ENCODE assay signal across 19 cellular contexts in genomic region chr21:19321688-19322087, GRCh38.
A peak's percentile ranks its signal among the peaks of the same experiment; 100 is the strongest.
DNase-seq lines count a peak whose midpoint lies in the region; ATAC-seq and TF ChIP-seq lines count a peak whose summit lies in the region.
"Had no signal": no experiment of that assay in that cellular context is flagged by ENCODE, and none has a peak within 500 bp of the region (broad histone marks: within the 10 kb centered on the region; RNA-seq: fewer than 3 reads in every experiment).

No MANE protein-coding gene starts in this region.

- no peaks in the 10 kb centered on the region for H3K36me3 ChIP-seq in SK-N-MC (ENCODE audit: insufficient read depth, low read length)
- H3K36me3 ChIP-seq: BLaER1, MG63, SJSA1 had no signal

- H3K4me3 ChIP-seq in SK-N-MC = peak overlapping the region; percentile 13; the same call in 1 of the 2 replicates
- H3K4me3 ChIP-seq in choroid plexus epithelial cell (ENCODE audit: low read depth, low read length) = no peak overlapping the region
- H3K4me3 ChIP-seq: BLaER1, MG63, SJSA1 had no signal

- H3K4me3 Mint-ChIP-seq in osteocyte (ENCODE audit: unreplicated experiment) = no peak overlapping the region
- H3K4me3 Mint-ChIP-seq: CD4-positive, CD25-positive, alpha-beta regulatory T cell had no signal

- peak overlapping the region; percentile 56 for H3K27ac Mint-ChIP-seq in osteocyte (ENCODE audit: unreplicated experiment)
- H3K27ac Mint-ChIP-seq: CD4-positive, CD25-positive, alpha-beta regulatory T cell had no signal

- peaks cover 3% of the 10 kb centered on the region for H3K36me3 Mint-ChIP-seq in osteocyte (ENCODE audit: unreplicated experiment)
- H3K36me3 Mint-ChIP-seq: CD4-positive, CD25-positive, alpha-beta regulatory T cell had no signal

- no peak overlapping the region for H3K27ac ChIP-seq in SK-N-MC
- H3K27ac ChIP-seq: BLaER1, SJSA1 had no signal

- peaks cover 4% of the 10 kb centered on the region for H3K9me3 Mint-ChIP-seq in osteocyte (ENCODE audit: unreplicated experiment)

- H3K9me3 ChIP-seq in SK-N-MC (ENCODE audit: low read depth, low read length) = 0 out of 2 replicates have a peak, but pooled peaks cover 3% of the 10 kb centered on the region
- H3K9me3 ChIP-seq: MG63, SJSA1 had no signal

- no peak overlapping the region for H3K9ac ChIP-seq in SK-N-MC (ENCODE audit: insufficient read length)
- H3K9ac ChIP-seq: BLaER1 had no signal

- no peak for ATAC-seq in HG03354 (IDR thresholded peaks at IDR 0.05; ENCODE audit: poor library complexity, severe bottlenecking, unreplicated experiment)
- ATAC-seq in HG03520 (IDR thresholded peaks at IDR 0.05; ENCODE audit: unreplicated experiment) = no peak

- in situ Hi-C loops in G401 (cut with HindIII; ENCODE audit: low sequenced_read_pairs) = no loop called here

- DNase-seq in G401 (ENCODE audit: low spot score) (peak; percentile 5), SK-N-MC (ENCODE audit: low read depth, low spot score) (peak; percentile 48), choroid plexus epithelial cell (ENCODE audit: low read depth) (peak; percentile 67), osteocyte (ENCODE audit: extremely low spot score, unreplicated experiment) (no peak), SKM-1 treated with dmso at 0.1 percent for 144 hours (lab: John Stamatoyannopoulos, UW; ENCODE audit: unreplicated experiment) (no peak), COLO668 (lab: John Stamatoyannopoulos, UW; ENCODE audit: unreplicated experiment) (no peak)
- DNase-seq: CD4-positive, CD25-positive, alpha-beta regulatory T cell; GF-D8; H7; MG63; NCI-H2029 treated with DMSO at 0.1 percent for 48 hours; NCI-H526; NCI-H82; Right ventricle myocardium superior; RPMI8226 had no signal

- no peaks in the 10 kb centered on the region for H3K27me3 Mint-ChIP-seq in osteocyte (ENCODE audit: unreplicated experiment)
- H3K27me3 Mint-ChIP-seq: CD4-positive, CD25-positive, alpha-beta regulatory T cell had no signal

- H3K4me1 Mint-ChIP-seq in osteocyte (ENCODE audit: unreplicated experiment) = peaks cover 48% of the 10 kb centered on the region
- H3K4me1 Mint-ChIP-seq: CD4-positive, CD25-positive, alpha-beta regulatory T cell had no signal

- TF ChIP-seq CTCF in choroid plexus epithelial cell (conservative IDR thresholded peaks at IDR 0.05; ENCODE audit: low read depth, low read length) = no peak
- no peak for TF ChIP-seq CTCF in osteocyte (IDR thresholded peaks at IDR 0.05)

Comparison
In these comparisons a context has a peak if more than half of its experiments do, and no peak if none do; other contexts are left out.
1. DNase-seq: peak in G401 (single experiment), SK-N-MC (single experiment) and choroid plexus epithelial cell (single experiment); none in osteocyte (single experiment), SKM-1 treated with dmso at 0.1 percent for 144 hours (single experiment) and COLO668 (single experiment).